8 cellular contexts compared by ENCODE assay signal in the genomic region with DNA sequence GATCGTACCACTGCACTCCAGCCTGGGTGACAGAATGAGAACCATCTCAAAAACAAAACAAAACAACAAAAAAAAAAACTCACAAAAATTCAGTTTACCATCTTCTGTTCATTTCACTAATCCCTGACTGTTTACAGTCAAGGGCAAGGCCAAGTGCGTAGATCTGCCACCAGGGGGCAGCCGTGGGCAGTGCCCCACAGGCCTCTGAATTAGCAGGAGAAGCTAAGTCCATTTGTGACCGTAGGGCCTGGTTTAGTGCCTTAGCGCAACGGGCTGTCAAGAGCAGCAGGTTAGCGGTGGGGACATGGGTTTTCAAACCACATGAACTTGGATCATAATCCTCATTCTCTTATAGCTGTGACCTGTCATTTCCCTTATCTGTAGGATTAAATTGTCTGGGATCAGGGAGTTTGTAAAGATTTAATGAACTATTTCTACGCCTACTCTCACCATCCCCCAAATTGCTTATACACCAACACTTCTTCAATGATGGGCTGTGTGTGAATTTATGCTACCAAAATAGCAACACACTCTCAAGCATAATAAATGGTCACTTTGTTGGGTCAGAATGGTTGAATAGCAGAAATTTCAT. TPM values are rescaled to one million over a fixed set of nuclear protein-coding genes. Genes with fewer than 3 reads are reported as not detected.
A peak's percentile ranks its signal among the peaks of the same experiment; 100 is the strongest.
DNase-seq lines count a peak whose midpoint lies in the region; ATAC-seq and TF ChIP-seq lines count a peak whose summit lies in the region.

No MANE protein-coding gene starts in this region.

- peak; percentile 68 for ATAC-seq in GM18502 (IDR thresholded peaks at IDR 0.05; ENCODE audit: poor library complexity, unreplicated experiment)

- peak; percentile 89 for DNase-seq in Karpas-422
- DNase-seq in Peyer's patch: peak; percentile 55 to 89 (median 82)
- peak; percentile 50 for DNase-seq in activated T-helper 1 cell treated with Interleukin-2 at 50 U/mL for 16 hours (ENCODE audit: low read depth)
- DNase-seq in fibroblast of the aortic adventitia (ENCODE audit: low read depth): peak; percentile 87
- DNase-seq in non-pigmented ciliary epithelial cell (ENCODE audit: low read depth): peak; percentile 43
- peak in 48 of 49 donors; percentile 7 to 85 (median 65) for DNase-seq in substantia nigra (lab: John Stamatoyannopoulos, UW)

- H3K4me2 ChIP-seq in Karpas-422 (ENCODE audit: low read depth, low read length, poor library complexity, severe bottlenecking): no peak overlapping the region

- no peaks in the 10 kb centered on the region for H3K79me2 ChIP-seq in Karpas-422 (ENCODE audit: low read length)

- H3K9me2 ChIP-seq in Karpas-422 (replicated peaks; ENCODE audit: insufficient read depth, low read length): no peaks in the 10 kb centered on the region

- no peak overlapping the region for H3K27ac ChIP-seq in 22Rv1
- H3K27ac ChIP-seq in Karpas-422 (ENCODE audit: low read length): no peak overlapping the region
- H3K27ac ChIP-seq in Peyer's patch: no peak overlapping the region
- no peak overlapping the region for H3K27ac ChIP-seq in substantia nigra (ENCODE audit: low read depth, low read length, poor library complexity, severe bottlenecking)

- TF ChIP-seq CTCF in 22Rv1 (IDR thresholded peaks at IDR 0.05) (peak; percentile 100), Peyer's patch (IDR thresholded peaks at IDR 0.05) (peak; percentile 66 to 98 (median 84)), fibroblast of the aortic adventitia (IDR thresholded peaks at IDR 0.05; ENCODE audit: insufficient read depth, low read length) (peak; percentile 100)

- no peak for TF ChIP-seq POLR2A in Peyer's patch (IDR thresholded peaks at IDR 0.05)

- H3K27me3 ChIP-seq in Karpas-422 (ENCODE audit: low read length) (no peaks in the 10 kb centered on the region), Peyer's patch (no peaks in the 10 kb centered on the region)

- no peak overlapping the region for H2AFZ ChIP-seq in Karpas-422 (ENCODE audit: low read length)

- H3K36me3 ChIP-seq in Karpas-422 (ENCODE audit: insufficient read depth, low read length) (no peaks in the 10 kb centered on the region), Peyer's patch (no peaks in the 10 kb centered on the region)

- H4K20me1 ChIP-seq in Karpas-422 (ENCODE audit: insufficient read depth, low read depth, low read length): no peaks in the 10 kb centered on the region

- H3K9me3 ChIP-seq in Karpas-422 (ENCODE audit: low read length) (no peaks in the 10 kb centered on the region), Peyer's patch (no peaks in the 10 kb centered on the region)

- no peak overlapping the region for H3K9ac ChIP-seq in Karpas-422 (ENCODE audit: low read length)

- H3K4me3 ChIP-seq in Karpas-422 (ENCODE audit: low read length) (no peak overlapping the region), Peyer's patch (no peak overlapping the region), fibroblast of the aortic adventitia (ENCODE audit: low read depth, low read length) (no peak overlapping the region)

- peaks cover 3% of the 10 kb centered on the region; the same call in 1 of the 2 replicates for H3K4me1 ChIP-seq in Karpas-422 (ENCODE audit: low read length)
- peaks cover 0 to 4% (median 0%) of the 10 kb centered on the region in 4 donors for H3K4me1 ChIP-seq in Peyer's patch

RNA-seq across cellular contexts. Expression of a gene that starts 49.0 kb away (rescaled TPM):
- total RNA-seq in Karpas-422 (2014; rRNA removed; shearing (Covaris generic); ENCODE audit: low replicate concordance): 24.4 and 29.4 TPM in 2 replicates
- total RNA-seq in Peyer's patch (10 to 100 TPM; 18.4 to 53.6 (median 28.8) TPM), fibroblast of the aortic adventitia (ENCODE audit: low replicate concordance) (90.9 and 91.7 TPM in 2 replicates)

RNA-seq across cellular contexts. Expression of a gene that starts 49.3 kb away (rescaled TPM):
- total RNA-seq in Karpas-422 (2014; rRNA removed; shearing (Covaris generic); ENCODE audit: low replicate concordance): 18.5 and 23.7 TPM in 2 replicates
- total RNA-seq in Peyer's patch: 10 to 100 TPM; 43.8 to 77.0 (median 57.3) TPM
- total RNA-seq in fibroblast of the aortic adventitia (ENCODE audit: low replicate concordance): 28.1 and 43.0 TPM in 2 replicates
